8 cellular contexts compared by ENCODE assay signal in genomic region chr1:17569200-17570139, GRCh38. TPM values are rescaled to one million over a fixed set of nuclear protein-coding genes. Genes with fewer than 3 reads are reported as not detected.
DNase-seq lines count a peak whose midpoint lies in the region; ATAC-seq and TF ChIP-seq lines count a peak whose summit lies in the region.

No MANE protein-coding gene starts in this region.

- peak; percentile 15 for TF ChIP-seq POLR2A in prostate gland (IDR thresholded peaks at IDR 0.05)

- H3K9me3 ChIP-seq in prostate gland, result no peaks in the 10 kb centered on the region

- no peaks in the 10 kb centered on the region for H3K36me3 ChIP-seq in prostate gland

- peak overlapping the region; percentile 87 to 92 for H3K27ac ChIP-seq in prostate gland

- peaks cover 5% of the 10 kb centered on the region for H3K4me1 ChIP-seq in prostate gland (replicated peaks)

- intact Hi-C loops in cardiac septum (cut with DNase I) (loop anchor here (1.0 to 5.0 kb wide), 3 partner anchors 37 to 67 kb away; no protein-coding TSS in a partner anchor), prostate gland (cut with DNase I) (loop anchor here (1.0 kb wide), 1 partner anchor 38 kb away; no protein-coding TSS in a partner anchor)

- ATAC-seq in GM21619 (IDR thresholded peaks at IDR 0.05; ENCODE audit: unreplicated experiment), result no peak

- H3K4me3 ChIP-seq in prostate gland, result no peak overlapping the region

- no peak for TF ChIP-seq CTCF in prostate gland (IDR thresholded peaks at IDR 0.05)

- DNase-seq in EH (ENCODE audit: low read depth) (peak; percentile 98), UCSD-AML1 (lab: John Stamatoyannopoulos, UW; ENCODE audit: unreplicated experiment) (peak; percentile 20), cardiac septum (ENCODE audit: low spot score) (peak; percentile 91), prostate gland (ENCODE audit: low spot score) (peak; percentile 83), NCI-H2196 (lab: John Stamatoyannopoulos, UW; ENCODE audit: unreplicated experiment) (no peak)
- no peak for DNase-seq in activated CD8-positive, alpha-beta memory T cell treated with anti-CD3 and anti-CD28 coated beads for 24 hours
- no peak for DNase-seq in activated CD8-positive, alpha-beta memory T cell treated with anti-CD3 and anti-CD28 coated beads, Interleukin-2, amount 50 U/mL, for 48 hours

- H3K27me3 ChIP-seq in prostate gland (replicated peaks; ENCODE audit: insufficient read depth), result no peaks in the 10 kb centered on the region

- 9% methylated on average over 16 of the region's 16 CpGs for WGBS in prostate gland

RNA-seq across cellular contexts. Expression of gene ARHGEF10L, which starts 30.0 kb away (rescaled TPM):
- total RNA-seq in cardiac septum (59.8 TPM), prostate gland (10 to 100 TPM; 26.0 to 39.7 TPM)

Comparison
In these comparisons a context has a peak if more than half of its experiments do, and no peak if none do; other contexts are left out.
1. DNase-seq: peak in EH (single experiment), UCSD-AML1 (single experiment), cardiac septum (single experiment) and prostate gland (single experiment); none in activated CD8-positive, alpha-beta memory T cell treated with anti-CD3 and anti-CD28 coated beads for 24 hours (single experiment), activated CD8-positive, alpha-beta memory T cell treated with anti-CD3 and anti-CD28 coated beads, Interleukin-2, amount 50 U/mL, for 48 hours (single experiment) and NCI-H2196 (single experiment).